9 cellular contexts compared by ENCODE assay signal in genomic region chr17:14301761-14302401, GRCh38. TPM values are rescaled to one million over a fixed set of nuclear protein-coding genes. Genes with fewer than 3 reads are reported as not detected.
DNase-seq lines count a peak whose midpoint lies in the region; ATAC-seq and TF ChIP-seq lines count a peak whose summit lies in the region.
"Had no signal": no experiment of that assay in that cellular context is flagged by ENCODE, and none has a peak within 500 bp of the region (broad histone marks: within the 10 kb centered on the region; RNA-seq: fewer than 3 reads in every experiment).

No MANE protein-coding gene starts in this region.

- H3K4me3 ChIP-seq in RWPE2 (ENCODE audit: severe bottlenecking): peak overlapping the region; percentile 51
- H3K4me3 ChIP-seq in iPS-18a (ENCODE audit: low read length): peak overlapping the region; percentile 70

- no peak for ATAC-seq in RWPE2 (ENCODE audit: low read depth)
- no peak for ATAC-seq in esophagus mucosa
- no peak for ATAC-seq in GM19395 (IDR thresholded peaks at IDR 0.05; ENCODE audit: unreplicated experiment)

- no peaks in the 10 kb centered on the region for H3K9me3 Mint-ChIP-seq in activated naive CD8-positive, alpha-beta T cell treated with anti-CD3 and anti-CD28 coated beads for 36 hours

- H3K4me3 Mint-ChIP-seq in activated naive CD8-positive, alpha-beta T cell treated with anti-CD3 and anti-CD28 coated beads for 36 hours: peak overlapping the region; percentile 88

- peak overlapping the region; percentile 49 for H3K9ac ChIP-seq in iPS-18a (ENCODE audit: low read length)

- peak overlapping the region; percentile 39 for H3K27ac ChIP-seq in RWPE2 (ENCODE audit: poor library complexity, severe bottlenecking)
- H3K27ac ChIP-seq in iPS-18a (ENCODE audit: low read length): no peak overlapping the region
- H3K27ac ChIP-seq: foreskin keratinocyte had no signal

- peaks cover 34% of the 10 kb centered on the region for H3K27me3 ChIP-seq in RWPE2 (ENCODE audit: insufficient read depth, poor library complexity, severe bottlenecking)
- H3K27me3 ChIP-seq in iPS-18a (ENCODE audit: control insufficient read depth, insufficient read depth, low read length): peaks cover 94% of the 10 kb centered on the region

- DNase-seq in NK-92 treated with Interleukin-12 subunit alpha and Interleukin-12 subunit beta, amount 100 ng/mL, for 24 hours (lab: John Stamatoyannopoulos, UW): peak; percentile 60
- DNase-seq in NK-92 (lab: John Stamatoyannopoulos, UW; ENCODE audit: unreplicated experiment) (no peak), RWPE2 (ENCODE audit: low spot score) (no peak)
- DNase-seq in activated naive CD8-positive, alpha-beta T cell treated with anti-CD3 and anti-CD28 coated beads for 36 hours: peak; percentile 62
- DNase-seq in stimulated activated CD4-positive, alpha-beta T cell treated with anti-CD3 and anti-CD28 coated beads, Interleukin-15, amount 100 ng/mL, for 48 hours (ENCODE audit: low read depth in 2 of 2): peak; percentile 41 to 55

- H3K27me3 Mint-ChIP-seq in activated naive CD8-positive, alpha-beta T cell treated with anti-CD3 and anti-CD28 coated beads for 36 hours: peaks cover 25% of the 10 kb centered on the region

- H3K27ac Mint-ChIP-seq in activated naive CD8-positive, alpha-beta T cell treated with anti-CD3 and anti-CD28 coated beads for 36 hours: peak overlapping the region; percentile 92

- H3K4me1 ChIP-seq in RWPE2 (ENCODE audit: insufficient read depth, poor library complexity, severe bottlenecking) (peaks cover 14% of the 10 kb centered on the region), iPS-18a (ENCODE audit: control insufficient read depth, low read depth, low read length) (peaks cover 51% of the 10 kb centered on the region)
- H3K4me1 ChIP-seq: foreskin keratinocyte had no signal

- H3K36me3 Mint-ChIP-seq in activated naive CD8-positive, alpha-beta T cell treated with anti-CD3 and anti-CD28 coated beads for 36 hours: peaks cover 8% of the 10 kb centered on the region

- H3K9me3 ChIP-seq in RWPE2 (ENCODE audit: severe bottlenecking): no peaks in the 10 kb centered on the region
- H3K9me3 ChIP-seq in iPS-18a (ENCODE audit: control insufficient read depth, low read depth, low read length): no peaks in the 10 kb centered on the region

- no peak for TF ChIP-seq CTCF in RWPE2 (IDR thresholded peaks at IDR 0.05; ENCODE audit: poor library complexity, severe bottlenecking)

- peaks cover 61% of the 10 kb centered on the region for H3K4me1 Mint-ChIP-seq in activated naive CD8-positive, alpha-beta T cell treated with anti-CD3 and anti-CD28 coated beads for 36 hours

- H3K36me3 ChIP-seq in RWPE2 (ENCODE audit: low read depth) (no peaks in the 10 kb centered on the region), iPS-18a (ENCODE audit: control insufficient read depth, low read depth, low read length) (no peaks in the 10 kb centered on the region)

RNA-seq across cellular contexts. Expression of gene HS3ST3B1, which starts 1.0 kb away (rescaled TPM):
- total RNA-seq in activated naive CD8-positive, alpha-beta T cell treated with anti-CD3 and anti-CD28 coated beads for 36 hours: 1 to 10 TPM; 5.8 to 5.9 TPM
- total RNA-seq in esophagus mucosa: 2.5 TPM

Comparison
In these comparisons a context has a peak if more than half of its experiments do, and no peak if none do; other contexts are left out.
1. DNase-seq: peak in NK-92 treated with Interleukin-12 subunit alpha and Interleukin-12 subunit beta, amount 100 ng/mL, for 24 hours (single experiment), activated naive CD8-positive, alpha-beta T cell treated with anti-CD3 and anti-CD28 coated beads for 36 hours (single experiment) and stimulated activated CD4-positive, alpha-beta T cell treated with anti-CD3 and anti-CD28 coated beads, Interleukin-15, amount 100 ng/mL, for 48 hours (2 of 2); none in NK-92 (single experiment) and RWPE2 (single experiment).